Comparison of ENCODE assay signal across 32 cellular contexts in the genomic region with DNA sequence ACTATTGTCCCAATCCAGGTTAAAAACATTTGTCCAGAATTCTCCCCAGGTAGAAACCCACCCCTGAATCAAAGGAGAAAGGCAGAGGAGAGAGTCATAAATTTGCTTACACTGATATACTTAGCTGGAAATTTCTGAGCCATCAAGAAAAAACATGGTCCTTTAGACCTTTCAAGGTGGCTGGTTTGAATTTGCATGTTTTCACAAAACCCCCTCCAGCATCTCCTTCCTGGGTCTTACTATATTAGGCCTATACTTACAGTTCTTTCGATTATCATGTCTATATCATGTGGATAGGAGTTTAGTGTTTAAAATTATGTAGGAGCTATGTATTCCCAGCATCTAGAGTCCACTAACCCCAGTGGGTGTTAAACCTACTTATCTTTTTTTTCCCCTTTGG.
"Had no signal": no experiment of that assay in that cellular context is flagged by ENCODE, and none has a peak within 500 bp of the region (broad histone marks: within the 10 kb centered on the region; RNA-seq: fewer than 3 reads in every experiment).

No MANE protein-coding gene starts in this region.

- H3K9me3 ChIP-seq: ascending aorta, breast epithelium, colonic mucosa had no signal

- H3K27me3 Mint-ChIP-seq: activated CD4-positive, alpha-beta memory T cell treated with anti-CD3 and anti-CD28 coated beads, Interleukin-2, amount 10 ng/mL, durations not matched to agents 7 days and 5 days; activated CD4-positive, alpha-beta T cell treated with anti-CD3 and anti-CD28 coated beads for 36 hours; activated CD4-positive, alpha-beta T cell treated with anti-CD3 and anti-CD28 coated beads, Interleukin-2, amount 10 ng/mL, durations not matched to agents 7 days and 5 days; activated naive CD4-positive, alpha-beta T cell treated with anti-CD3 and anti-CD28 coated beads, Interleukin-2, amount 10 ng/mL, durations not matched to agents 7 days and 5 days; activated naive CD8-positive, alpha-beta T cell treated with anti-CD3 and anti-CD28 coated beads, Interleukin-2, amount 10 ng/mL, durations not matched to agents 7 days and 5 days; activated T-cell treated with anti-CD3 and anti-CD28 coated beads, Interleukin-2, amount 50 U/mL, for 24 hours; brain had no signal

- H3K36me3 ChIP-seq: ascending aorta, breast epithelium, cardiac muscle cell, colonic mucosa, WERI-Rb-1 had no signal

- H3K36me3 Mint-ChIP-seq: activated naive CD4-positive, alpha-beta T cell treated with anti-CD3 and anti-CD28 coated beads, Interleukin-2, amount 10 ng/mL, durations not matched to agents 7 days and 5 days; activated naive CD4-positive, alpha-beta T cell treated with anti-CD3 and anti-CD28 coated beads, Interleukin-2, amount 50 U/mL, for 72 hours; activated naive CD8-positive, alpha-beta T cell treated with anti-CD3 and anti-CD28 coated beads, Interleukin-2, amount 10 ng/mL, durations not matched to agents 7 days and 5 days; brain had no signal

- H3K27ac ChIP-seq: ascending aorta, breast epithelium, cardiac muscle cell, colonic mucosa, WERI-Rb-1 had no signal

- H3K4me1 ChIP-seq: colonic mucosa had no signal

- H3K27me3 ChIP-seq: ascending aorta, breast epithelium, cardiac muscle cell, colonic mucosa had no signal

- H3K9me3 Mint-ChIP-seq: activated CD4-positive, alpha-beta memory T cell treated with anti-CD3 and anti-CD28 coated beads, Interleukin-2, amount 10 ng/mL, durations not matched to agents 7 days and 5 days; activated naive CD4-positive, alpha-beta T cell treated with anti-CD3 and anti-CD28 coated beads, Interleukin-2, amount 10 ng/mL, durations not matched to agents 7 days and 5 days; endodermal cell; T-helper 2 cell treated with Interferon-gamma antibody and Interleukin-4, amounts not matched to agents 5 μg/mL and 100 μg/mL, for 36 hours had no signal

- H3K4me3 Mint-ChIP-seq: activated CD4-positive, alpha-beta memory T cell treated with anti-CD3 and anti-CD28 coated beads, Interleukin-2, amount 10 ng/mL, durations not matched to agents 7 days and 5 days; activated CD4-positive, alpha-beta T cell treated with anti-CD3 and anti-CD28 coated beads for 36 hours; activated CD4-positive, alpha-beta T cell treated with anti-CD3 and anti-CD28 coated beads, Interleukin-2, amount 10 ng/mL, durations not matched to agents 7 days and 5 days; activated naive CD4-positive, alpha-beta T cell treated with anti-CD3 and anti-CD28 coated beads, Interleukin-2, amount 10 ng/mL, durations not matched to agents 7 days and 5 days; activated naive CD8-positive, alpha-beta T cell treated with anti-CD3 and anti-CD28 coated beads, Interleukin-2, amount 10 ng/mL, durations not matched to agents 7 days and 5 days; activated T-cell treated with anti-CD3 and anti-CD28 coated beads, Interleukin-2, amount 50 U/mL, for 24 hours; activated T-cell treated with anti-CD3 and anti-CD28 coated beads, Interleukin-2, amount 50 U/mL, for 72 hours; brain; endodermal cell; T-helper 17 cell; T-helper 2 cell treated with Interferon-gamma antibody and Interleukin-4, amounts not matched to agents 5 μg/mL and 100 μg/mL, for 36 hours had no signal

- H3K4me3 ChIP-seq: ascending aorta, breast epithelium, cardiac muscle cell, colonic mucosa had no signal

- H3K4me1 Mint-ChIP-seq: activated CD4-positive, alpha-beta memory T cell treated with anti-CD3 and anti-CD28 coated beads, Interleukin-2, amount 10 ng/mL, durations not matched to agents 7 days and 5 days; activated CD4-positive, alpha-beta T cell treated with anti-CD3 and anti-CD28 coated beads for 36 hours; activated CD4-positive, alpha-beta T cell treated with anti-CD3 and anti-CD28 coated beads, Interleukin-2, amount 10 ng/mL, durations not matched to agents 7 days and 5 days; activated naive CD4-positive, alpha-beta T cell treated with anti-CD3 and anti-CD28 coated beads, Interleukin-2, amount 10 ng/mL, durations not matched to agents 7 days and 5 days; activated naive CD8-positive, alpha-beta T cell treated with anti-CD3 and anti-CD28 coated beads, Interleukin-2, amount 10 ng/mL, durations not matched to agents 7 days and 5 days; T-helper 17 cell had no signal

- H3K27ac Mint-ChIP-seq: activated CD4-positive, alpha-beta memory T cell treated with anti-CD3 and anti-CD28 coated beads, Interleukin-2, amount 10 ng/mL, durations not matched to agents 7 days and 5 days; activated CD4-positive, alpha-beta T cell treated with anti-CD3 and anti-CD28 coated beads for 36 hours; activated CD4-positive, alpha-beta T cell treated with anti-CD3 and anti-CD28 coated beads, Interleukin-2, amount 10 ng/mL, durations not matched to agents 7 days and 5 days; activated naive CD4-positive, alpha-beta T cell treated with anti-CD3 and anti-CD28 coated beads, Interleukin-2, amount 10 ng/mL, durations not matched to agents 7 days and 5 days; activated naive CD4-positive, alpha-beta T cell treated with anti-CD3 and anti-CD28 coated beads, Interleukin-2, amount 50 U/mL, for 72 hours; activated naive CD8-positive, alpha-beta T cell treated with anti-CD3 and anti-CD28 coated beads, Interleukin-2, amount 10 ng/mL, durations not matched to agents 7 days and 5 days; activated T-cell treated with anti-CD3 and anti-CD28 coated beads, Interleukin-2, amount 50 U/mL, for 24 hours; activated T-cell treated with anti-CD3 and anti-CD28 coated beads, Interleukin-2, amount 50 U/mL, for 72 hours; brain; endodermal cell; T-helper 17 cell; T-helper 2 cell treated with Interferon-gamma antibody and Interleukin-4, amounts not matched to agents 5 μg/mL and 100 μg/mL, for 36 hours had no signal

- ATAC-seq: activated CD4-positive, alpha-beta T cell treated with anti-CD3 and anti-CD28 coated beads for 36 hours; activated naive CD4-positive, alpha-beta T cell treated with anti-CD3 and anti-CD28 coated beads, Interleukin-2, amount 50 U/mL, for 72 hours; activated T-cell treated with anti-CD3 and anti-CD28 coated beads, Interleukin-2, amount 50 U/mL, for 72 hours; esophagus mucosa; T-helper 17 cell had no signal

- DNase-seq: activated CD4-positive, alpha-beta memory T cell treated with anti-CD3 and anti-CD28 coated beads, Interleukin-2, amount 10 ng/mL, durations not matched to agents 7 days and 5 days; activated CD4-positive, alpha-beta T cell treated with anti-CD3 and anti-CD28 coated beads for 36 hours; activated CD4-positive, alpha-beta T cell treated with anti-CD3 and anti-CD28 coated beads, Interleukin-2, amount 10 ng/mL, durations not matched to agents 7 days and 5 days; activated CD4-positive, alpha-beta T cell treated with anti-CD3 and anti-CD28 coated beads, Interleukin-2, amount 50 U/mL, for 4 hours; activated CD4-positive, CD25-positive, alpha-beta regulatory T cell; activated CD4-positive, CD25-positive, alpha-beta regulatory T cell treated with anti-CD3 and anti-CD28 coated beads, Interleukin-2, amount 50 U/mL, for 72 hours; activated CD8-positive, alpha-beta memory T cell treated with anti-CD3 and anti-CD28 coated beads, Interleukin-2, amount 50 U/mL, for 48 hours; activated gamma-delta T cell; activated naive CD4-positive, alpha-beta T cell; activated naive CD4-positive, alpha-beta T cell treated with anti-CD3 and anti-CD28 coated beads, Interleukin-2, amount 10 ng/mL, durations not matched to agents 7 days and 5 days; activated naive CD8-positive, alpha-beta T cell treated with anti-CD3 and anti-CD28 coated beads, Interleukin-2, amount 10 ng/mL, durations not matched to agents 7 days and 5 days; activated T-cell treated with anti-CD3 and anti-CD28 coated beads for 4 hours; activated T-cell treated with anti-CD3 and anti-CD28 coated beads, Interleukin-2, amount 50 U/mL, for 24 hours; activated T-cell treated with anti-CD3 and anti-CD28 coated beads, Interleukin-2, amount 50 U/mL, for 72 hours; central memory CD4-positive, alpha-beta T cell; cerebellar nuclear complex; colonic mucosa; effector memory CD4-positive, alpha-beta T cell; endodermal cell; foreskin fibroblast; head of caudate nucleus; T-helper 1 cell; T-helper 17 cell; T1000; WERI-Rb-1 had no signal
